In the genomic region with DNA sequence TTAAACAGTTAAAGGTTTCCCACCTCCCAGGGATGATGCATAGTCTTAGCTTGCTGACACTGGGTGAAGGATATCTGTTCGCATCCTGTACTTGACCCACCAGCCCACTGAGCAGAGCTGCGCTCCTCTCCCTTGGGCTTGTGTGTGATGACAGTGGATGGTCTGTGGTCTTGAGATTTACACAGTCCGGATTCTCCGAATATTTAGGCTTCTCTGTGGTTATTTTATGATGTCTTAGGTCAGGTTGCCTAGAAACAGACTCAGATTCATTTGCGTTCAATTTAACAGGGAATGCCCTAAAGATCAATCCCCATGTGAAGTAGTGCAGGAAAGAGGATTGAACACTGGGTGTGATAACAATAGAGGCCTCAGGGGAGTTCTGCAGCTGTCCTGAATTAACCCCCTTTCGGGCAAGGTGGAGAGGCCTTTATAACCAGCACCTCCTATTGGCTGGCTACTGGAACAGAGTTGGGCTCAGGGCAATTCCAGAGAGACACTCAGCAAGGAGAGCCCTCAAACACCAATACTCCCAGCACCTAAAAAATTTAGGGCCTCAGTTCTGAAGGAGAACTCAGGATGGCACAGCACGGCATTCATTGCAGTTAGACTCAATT, we compare ENCODE assay signal across 1 cellular context.
TF ChIP-seq lines count a peak whose summit lies in the region.

No MANE protein-coding gene starts in this region.

TF ChIP-seq in H1, 55 proteins besides CTCF, POLR2A, EP300 and RAD21:
- no peak for TF ChIP-seq KDM1A (IDR thresholded peaks at IDR 0.05; ENCODE audit: borderline replicate concordance, low read length)
- TF ChIP-seq SP2 (IDR thresholded peaks at IDR 0.05; ENCODE audit: low read length): no peak
- TF ChIP-seq PHF8 (conservative IDR thresholded peaks at IDR 0.05; ENCODE audit: low read depth, low read length): no peak
- no peak for TF ChIP-seq TEAD4 (IDR thresholded peaks at IDR 0.05; ENCODE audit: low read depth, low read length)
- no peak for TF ChIP-seq FOSL1 (IDR thresholded peaks at IDR 0.05; ENCODE audit: insufficient read depth, low read depth, low read length)
- TF ChIP-seq, protein P1, sequence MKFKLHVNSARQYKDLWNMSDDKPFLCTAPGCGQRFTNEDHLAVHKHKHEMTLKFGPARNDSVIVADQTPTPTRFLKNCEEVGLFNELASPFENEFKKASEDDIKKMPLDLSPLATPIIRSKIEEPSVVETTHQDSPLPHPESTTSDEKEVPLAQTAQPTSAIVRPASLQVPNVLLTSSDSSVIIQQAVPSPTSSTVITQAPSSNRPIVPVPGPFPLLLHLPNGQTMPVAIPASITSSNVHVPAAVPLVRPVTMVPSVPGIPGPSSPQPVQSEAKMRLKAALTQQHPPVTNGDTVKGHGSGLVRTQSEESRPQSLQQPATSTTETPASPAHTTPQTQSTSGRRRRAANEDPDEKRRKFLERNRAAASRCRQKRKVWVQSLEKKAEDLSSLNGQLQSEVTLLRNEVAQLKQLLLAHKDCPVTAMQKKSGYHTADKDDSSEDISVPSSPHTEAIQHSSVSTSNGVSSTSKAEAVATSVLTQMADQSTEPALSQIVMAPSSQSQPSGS (IDR thresholded peaks at IDR 0.05; ENCODE audit: low read length): no peak
- no peak for TF ChIP-seq SIX5 (IDR thresholded peaks at IDR 0.05; ENCODE audit: low read depth, low read length)
- TF ChIP-seq EZH2 (IDR thresholded peaks at IDR 0.05; ENCODE audit: low read depth, low read length, severe bottlenecking): no peak
- TF ChIP-seq ASH2L (IDR thresholded peaks at IDR 0.05; ENCODE audit: low read length): no peak
- TF ChIP-seq BCL11A (IDR thresholded peaks at IDR 0.05; ENCODE audit: low read depth in 2 of 2, low read length in 2 of 2): no peak
